1 cellular context compared by ENCODE assay signal in genomic region chr5:133867851-133868545, GRCh38.
TF ChIP-seq lines count a peak whose summit lies in the region.

No MANE protein-coding gene starts in this region.

TF ChIP-seq in H1, 55 proteins besides CTCF, POLR2A, EP300 and RAD21 (continued from another document):
- TF ChIP-seq, protein P1, sequence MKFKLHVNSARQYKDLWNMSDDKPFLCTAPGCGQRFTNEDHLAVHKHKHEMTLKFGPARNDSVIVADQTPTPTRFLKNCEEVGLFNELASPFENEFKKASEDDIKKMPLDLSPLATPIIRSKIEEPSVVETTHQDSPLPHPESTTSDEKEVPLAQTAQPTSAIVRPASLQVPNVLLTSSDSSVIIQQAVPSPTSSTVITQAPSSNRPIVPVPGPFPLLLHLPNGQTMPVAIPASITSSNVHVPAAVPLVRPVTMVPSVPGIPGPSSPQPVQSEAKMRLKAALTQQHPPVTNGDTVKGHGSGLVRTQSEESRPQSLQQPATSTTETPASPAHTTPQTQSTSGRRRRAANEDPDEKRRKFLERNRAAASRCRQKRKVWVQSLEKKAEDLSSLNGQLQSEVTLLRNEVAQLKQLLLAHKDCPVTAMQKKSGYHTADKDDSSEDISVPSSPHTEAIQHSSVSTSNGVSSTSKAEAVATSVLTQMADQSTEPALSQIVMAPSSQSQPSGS (IDR thresholded peaks at IDR 0.05; ENCODE audit: low read length): no peak
- TF ChIP-seq SP2 (IDR thresholded peaks at IDR 0.05; ENCODE audit: low read length): no peak
- TF ChIP-seq TCF12 (IDR thresholded peaks at IDR 0.05; ENCODE audit: low read depth, low read length): no peak
